ENCODE assay signal across 8 cellular contexts in the genomic region with DNA sequence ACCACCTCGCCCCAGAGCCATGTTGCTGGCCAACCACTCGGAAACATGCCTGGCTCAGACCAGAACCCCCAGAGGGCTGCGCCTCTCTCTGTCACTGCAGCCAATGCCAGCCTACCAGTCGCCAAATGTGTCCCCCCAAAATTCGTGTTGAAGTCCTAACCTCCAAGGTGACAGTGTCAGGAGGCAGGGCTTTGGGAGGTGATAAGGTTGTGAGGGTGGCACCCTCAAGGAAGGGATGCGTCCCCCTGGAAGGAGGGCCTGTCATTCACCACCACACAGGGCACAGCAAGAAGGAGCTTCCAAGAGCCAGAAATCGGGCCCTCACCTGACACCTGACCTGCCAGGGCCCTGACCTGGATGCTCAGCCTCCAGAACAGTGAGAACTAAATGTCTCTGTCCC.
"Had no signal": no experiment of that assay in that cellular context is flagged by ENCODE, and none has a peak within 500 bp of the region (broad histone marks: within the 10 kb centered on the region; RNA-seq: fewer than 3 reads in every experiment).

No MANE protein-coding gene starts in this region.

- H3K4me3 ChIP-seq: GM12878 had no signal

- DNase-seq: GDM1, GF-D8 had no signal

- FAIRE-seq: G401.6, GM12878, GM12891, GM12892, GM18507, GM19239 had no signal

- ATAC-seq: GM12878 had no signal
